In the genomic region with DNA sequence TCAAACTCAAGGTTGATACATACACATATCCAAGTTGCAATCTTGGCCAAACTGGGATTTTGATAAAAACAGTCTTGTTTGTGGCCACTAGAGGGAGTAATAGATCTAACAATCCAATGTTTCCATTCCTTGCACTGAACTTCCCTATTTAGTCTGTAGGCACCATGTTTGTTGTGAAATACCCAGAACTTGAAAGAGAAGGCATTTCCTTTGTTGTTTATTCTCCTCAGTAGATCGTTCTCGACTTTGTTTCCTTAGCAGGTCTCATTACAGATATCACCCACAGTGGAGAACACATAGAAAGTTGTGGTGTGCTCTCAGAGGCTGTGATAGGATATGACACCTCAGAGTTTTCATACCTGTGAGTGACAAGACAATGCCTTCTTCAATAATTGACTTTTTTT, we compare ENCODE assay signal across 9 cellular contexts.
DNase-seq lines count a peak whose midpoint lies in the region; ATAC-seq, FAIRE-seq and TF ChIP-seq lines count a peak whose summit lies in the region.
"Had no signal": no experiment of that assay in that cellular context is flagged by ENCODE, and none has a peak within 500 bp of the region (broad histone marks: within the 10 kb centered on the region; RNA-seq: fewer than 3 reads in every experiment).

No MANE protein-coding gene starts in this region.

- no peaks in the 10 kb centered on the region for H3K9me2 ChIP-seq in OCI-LY7 (ENCODE audit: insufficient read depth, low read length)

- peak; percentile 51 for ATAC-seq in GM19372 (IDR thresholded peaks at IDR 0.05; ENCODE audit: low read depth, unreplicated experiment)
- ATAC-seq in stimulated activated effector memory CD8-positive, alpha-beta T cell treated with anti-CD3 and anti-CD28 coated beads, Interleukin-12 subunit alpha, Interleukin-12 subunit beta, amount 100 ng/mL, for 72 hours: peak; percentile 94

- peak; percentile 38 for FAIRE-seq in HTR-8/SVneo (lab: Jason Lieb, UNC)

- peaks cover 4% of the 10 kb centered on the region; the same call in 1 of the 2 replicates for H4K20me1 ChIP-seq in OCI-LY7 (ENCODE audit: insufficient read depth, low read length)

- no peaks in the 10 kb centered on the region for H3K79me2 ChIP-seq in OCI-LY7 (ENCODE audit: insufficient read depth, low read depth, low read length)

- CTCF ChIA-PET in OCI-LY7 (lab: Charles Lee; ENCODE audit: unreplicated experiment): interaction anchor here (1.1 to 1.2 kb wide), 2 partner anchors 84 to 142 kb away, joined by 3 to 5 read pairs; no protein-coding TSS in a partner anchor

- H3K36me3 ChIP-seq in OCI-LY7 (ENCODE audit: insufficient read depth, low read length) (peaks cover 25% of the 10 kb centered on the region), breast epithelium (no peaks in the 10 kb centered on the region)

- H3K4me3 Mint-ChIP-seq in stimulated activated effector memory CD8-positive, alpha-beta T cell treated with anti-CD3 and anti-CD28 coated beads, Interleukin-12 subunit alpha, Interleukin-12 subunit beta, amount 100 ng/mL, for 72 hours: peak overlapping the region; percentile 3
- H3K4me3 Mint-ChIP-seq: stimulated activated naive CD8-positive, alpha-beta T cell treated with anti-CD3 and anti-CD28 coated beads, Interleukin-15, Interleukin-2, amounts not matched to agents 100 ng/mL and 50 ng/mL, for 24 hours had no signal

- DNase-seq in D341Med (ENCODE audit: low spot score) (peak; percentile 39), HTR-8/SVneo (ENCODE audit: insufficient read length, low spot score) (peak; percentile 59), OCI-LY7 (ENCODE audit: low spot score) (peak; percentile 83), breast epithelium (ENCODE audit: low spot score in 2 of 2) (no peak), inferior parietal cortex (ENCODE audit: extremely low spot score) (peak; percentile 92), mesenteric fat pad (ENCODE audit: low spot score) (no peak)
- no peak for DNase-seq in stimulated activated effector memory CD8-positive, alpha-beta T cell treated with anti-CD3 and anti-CD28 coated beads, Interleukin-12 subunit alpha, Interleukin-12 subunit beta, amount 100 ng/mL, for 72 hours (ENCODE audit: low spot score in 2 of 2)

- H3K4me1 Mint-ChIP-seq in stimulated activated effector memory CD8-positive, alpha-beta T cell treated with anti-CD3 and anti-CD28 coated beads, Interleukin-12 subunit alpha, Interleukin-12 subunit beta, amount 100 ng/mL, for 72 hours: peaks cover 26% of the 10 kb centered on the region

- no peak overlapping the region for H3K4me3 ChIP-seq in OCI-LY7 (ENCODE audit: low read depth, low read length, poor library complexity, severe bottlenecking)
- no peak overlapping the region for H3K4me3 ChIP-seq in breast epithelium

- no peak for TF ChIP-seq POLR2A in breast epithelium (IDR thresholded peaks at IDR 0.05)

- H3K36me3 Mint-ChIP-seq in stimulated activated effector memory CD8-positive, alpha-beta T cell treated with anti-CD3 and anti-CD28 coated beads, Interleukin-12 subunit alpha, Interleukin-12 subunit beta, amount 100 ng/mL, for 72 hours: peaks cover 32% of the 10 kb centered on the region

- peak overlapping the region; percentile 4; the same call in 1 of the 2 replicates for H3K4me2 ChIP-seq in OCI-LY7 (ENCODE audit: low read length)

- BruUV-seq in OCI-LY7 (replicated peaks; lab: Mats Ljungman, UMichigan): no TSS peak

- no peaks in the 10 kb centered on the region for H3K27me3 ChIP-seq in breast epithelium

- intact Hi-C loops in OCI-LY7 (cut with micrococcal nuclease; ENCODE audit: unreplicated experiment): loop anchor here (1.0 to 10.0 kb wide), 5 partner anchors 70 to 468 kb away; a partner anchor contains a TSS
- intact Hi-C loops in breast epithelium (cut with DNase I; ENCODE audit: low total_unique reads): no loop called here

- TF ChIP-seq CTCF in OCI-LY7 (conservative IDR thresholded peaks at IDR 0.05; ENCODE audit: low read length): peak; percentile 98
- peak; percentile 96 to 98 (median 97) for TF ChIP-seq CTCF in breast epithelium (IDR thresholded peaks at IDR 0.05)

- POLR2A ChIA-PET in OCI-LY7 (lab: Charles Lee): interaction anchor here (1.4 kb wide), 1 partner anchor 148 kb away, joined by 9 read pairs; no protein-coding TSS in a partner anchor

- H3K27ac Mint-ChIP-seq in stimulated activated effector memory CD8-positive, alpha-beta T cell treated with anti-CD3 and anti-CD28 coated beads, Interleukin-12 subunit alpha, Interleukin-12 subunit beta, amount 100 ng/mL, for 72 hours: no peak overlapping the region
- H3K27ac Mint-ChIP-seq: stimulated activated naive CD8-positive, alpha-beta T cell treated with anti-CD3 and anti-CD28 coated beads, Interleukin-15, Interleukin-2, amounts not matched to agents 100 ng/mL and 50 ng/mL, for 24 hours had no signal

- H3K27ac ChIP-seq in OCI-LY7 (ENCODE audit: low read depth, low read length, poor library complexity, severe bottlenecking) (no peak overlapping the region), breast epithelium (peak overlapping the region; percentile 72 to 76)

- peaks cover 23% of the 10 kb centered on the region for H3K4me1 ChIP-seq in OCI-LY7 (ENCODE audit: insufficient read depth, low read length, poor library complexity, severe bottlenecking)
- H3K4me1 ChIP-seq in breast epithelium: peaks cover 0 to 3% of the 10 kb centered on the region in 2 donors

- H2AFZ ChIP-seq in OCI-LY7 (ENCODE audit: low read length): no peak overlapping the region

- no peaks in the 10 kb centered on the region for H3K9me3 Mint-ChIP-seq in stimulated activated effector memory CD8-positive, alpha-beta T cell treated with anti-CD3 and anti-CD28 coated beads, Interleukin-12 subunit alpha, Interleukin-12 subunit beta, amount 100 ng/mL, for 72 hours
- H3K9me3 Mint-ChIP-seq: stimulated activated naive CD8-positive, alpha-beta T cell treated with anti-CD3 and anti-CD28 coated beads, Interleukin-15, Interleukin-2, amounts not matched to agents 100 ng/mL and 50 ng/mL, for 24 hours had no signal

- no peaks in the 10 kb centered on the region for H3K9me3 ChIP-seq in OCI-LY7 (ENCODE audit: low read length)
- no peaks in the 10 kb centered on the region for H3K9me3 ChIP-seq in breast epithelium

Comparison
In these comparisons a context has a peak if more than half of its experiments do, and no peak if none do; other contexts are left out.
1. DNase-seq: peak in D341Med (single experiment), HTR-8/SVneo (single experiment), OCI-LY7 (single experiment) and inferior parietal cortex (single experiment); none in breast epithelium (0 of 2), stimulated activated effector memory CD8-positive, alpha-beta T cell treated with anti-CD3 and anti-CD28 coated beads, Interleukin-12 subunit alpha, Interleukin-12 subunit beta, amount 100 ng/mL, for 72 hours (0 of 2) and mesenteric fat pad (single experiment).